12 cellular contexts compared by ENCODE assay signal in the genomic region with DNA sequence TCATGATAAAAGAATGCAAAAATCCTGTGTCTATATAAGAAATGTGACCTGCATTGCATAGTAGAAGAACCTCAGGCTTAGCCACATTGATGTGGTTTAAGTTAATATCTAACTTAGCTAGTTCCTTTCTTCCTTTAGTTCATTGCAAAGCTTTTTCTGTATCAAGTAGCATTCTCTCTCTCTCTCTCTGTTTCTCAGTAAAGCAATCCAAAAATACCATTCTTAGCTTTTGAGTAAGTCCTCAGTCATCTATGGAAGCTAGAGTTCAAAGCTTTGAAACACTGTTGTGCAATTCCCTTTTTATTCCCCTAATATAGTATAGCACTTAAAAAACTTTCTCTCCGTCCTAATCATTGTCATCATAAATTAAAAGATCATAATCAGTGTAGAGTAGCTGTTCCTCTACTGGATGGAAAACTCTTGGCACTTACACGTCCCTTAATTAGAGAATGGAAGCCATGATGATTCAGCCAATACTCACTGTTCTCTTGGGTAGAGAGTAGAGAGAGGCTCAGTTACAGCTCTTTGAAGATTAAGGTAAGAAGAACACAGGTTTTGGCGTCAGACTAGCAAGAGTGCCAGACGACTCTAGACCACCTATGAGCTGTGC.
DNase-seq lines count a peak whose midpoint lies in the region; ATAC-seq and TF ChIP-seq lines count a peak whose summit lies in the region.
"Had no signal": no experiment of that assay in that cellular context is flagged by ENCODE, and none has a peak within 500 bp of the region (broad histone marks: within the 10 kb centered on the region; RNA-seq: fewer than 3 reads in every experiment).

No MANE protein-coding gene starts in this region.

- DNase-seq in A172 (ENCODE audit: low spot score) (peak; percentile 51), HT1080 (ENCODE audit: low read depth) (peak; percentile 61), fibroblast of mammary gland (ENCODE audit: low read depth) (peak; percentile 86), DMS 273 (lab: John Stamatoyannopoulos, UW; ENCODE audit: unreplicated experiment) (no peak), cerebellum (ENCODE audit: low spot score) (no peak), NK-92 (lab: John Stamatoyannopoulos, UW; ENCODE audit: unreplicated experiment) (no peak)
- DNase-seq: 8988T, hippocampal formation, upper lobe of right lung had no signal

- no peak for TF ChIP-seq CTCF in fibroblast of mammary gland (conservative IDR thresholded peaks at IDR 0.05; ENCODE audit: control insufficient read depth, insufficient read depth, low read depth, low read length)

- ATAC-seq in GM19452 (IDR thresholded peaks at IDR 0.05; ENCODE audit: unreplicated experiment) (peak; percentile 88), GM21360 (IDR thresholded peaks at IDR 0.05; ENCODE audit: unreplicated experiment) (no peak)
- ATAC-seq: upper lobe of right lung had no signal

- no peak overlapping the region for H3K4me3 ChIP-seq in fibroblast of mammary gland (ENCODE audit: control insufficient read depth, low read depth, low read length)
- H3K4me3 ChIP-seq: ascending aorta, upper lobe of right lung had no signal

Comparison
In these comparisons a context has a peak if more than half of its experiments do, and no peak if none do; other contexts are left out.
1. DNase-seq: peak in A172 (single experiment), HT1080 (single experiment) and fibroblast of mammary gland (single experiment); none in DMS 273 (single experiment), cerebellum (single experiment) and NK-92 (single experiment).